In genomic region chr7:149261829-149262617, GRCh38 we compare ENCODE assay signal across 8 cellular contexts. TPM values are rescaled to one million over a fixed set of nuclear protein-coding genes. Genes with fewer than 3 reads are reported as not detected.
A peak's percentile ranks its signal among the peaks of the same experiment; 100 is the strongest.
DNase-seq lines count a peak whose midpoint lies in the region; ATAC-seq, FAIRE-seq and TF ChIP-seq lines count a peak whose summit lies in the region.

Gene ZNF783, plus strand, starts transcription at chr7:149262196. Its CDS starts 138 bp downstream, at chr7:149262334.

- FAIRE-seq in astrocyte (lab: Jason Lieb, UNC), result no peak

- peak within 1 kb of the TSS; percentile 88 for H3K27ac Mint-ChIP-seq in T-helper 2 cell treated with Interferon-gamma antibody and Interleukin-4, amounts not matched to agents 5 μg/mL and 100 μg/mL, for 36 hours
- peak within 1 kb of the TSS; percentile 90 for H3K27ac Mint-ChIP-seq in astrocyte (ENCODE audit: unreplicated experiment)

- H3K4me2 ChIP-seq in astrocyte (ENCODE audit: low read length), result peak within 1 kb of the TSS; percentile 84

- peaks cover 5% of the 10 kb centered on the region for H4K20me1 ChIP-seq in astrocyte (ENCODE audit: insufficient read depth, low read length)

- H2AFZ ChIP-seq in astrocyte (ENCODE audit: low read depth, low read length), result peak within 1 kb of the TSS; percentile 98

- H3K79me2 ChIP-seq in astrocyte (ENCODE audit: insufficient read depth, low read length), result peaks cover 32% of the 10 kb centered on the region

- TF ChIP-seq CTCF in astrocyte (IDR thresholded peaks at IDR 0.05; ENCODE audit: insufficient read depth, low read depth, low read length), result peak; percentile 37
- peak; percentile 56 for TF ChIP-seq CTCF in retinal pigment epithelial cell (conservative IDR thresholded peaks at IDR 0.05; ENCODE audit: low read depth, low read length)

- H3K9me3 Mint-ChIP-seq in T-helper 2 cell treated with Interferon-gamma antibody and Interleukin-4, amounts not matched to agents 5 μg/mL and 100 μg/mL, for 36 hours, result no peaks in the 10 kb centered on the region
- peaks cover 2% of the 10 kb centered on the region for H3K9me3 Mint-ChIP-seq in astrocyte (ENCODE audit: unreplicated experiment)

- no peaks in the 10 kb centered on the region for H3K27me3 Mint-ChIP-seq in T-helper 2 cell treated with Interferon-gamma antibody and Interleukin-4, amounts not matched to agents 5 μg/mL and 100 μg/mL, for 36 hours (ENCODE audit: low read depth)
- no peaks in the 10 kb centered on the region for H3K27me3 Mint-ChIP-seq in astrocyte (ENCODE audit: low read depth, unreplicated experiment)

- peaks cover 13% of the 10 kb centered on the region for H3K36me3 Mint-ChIP-seq in T-helper 2 cell treated with Interferon-gamma antibody and Interleukin-4, amounts not matched to agents 5 μg/mL and 100 μg/mL, for 36 hours (ENCODE audit: low read depth)
- H3K36me3 Mint-ChIP-seq in astrocyte (ENCODE audit: low read depth, unreplicated experiment), result peaks cover 23% of the 10 kb centered on the region

- peak; percentile 81 for ATAC-seq in HG02840 (IDR thresholded peaks at IDR 0.05; ENCODE audit: low FRiP score, unreplicated experiment)

- peak; percentile 62 for TF ChIP-seq POLR2A in GM15510 (IDR thresholded peaks at IDR 0.05; ENCODE audit: borderline replicate concordance, extremely low read depth, insufficient read length)

- H3K4me1 ChIP-seq in astrocyte (ENCODE audit: insufficient read depth, low read length), result peaks cover 11% of the 10 kb centered on the region

- peak within 1 kb of the TSS; percentile 88 for H3K9ac ChIP-seq in astrocyte (ENCODE audit: low read length)

- peak within 1 kb of the TSS; percentile 90 for H3K27ac ChIP-seq in astrocyte (ENCODE audit: low read depth, low read length)

- DNase-seq in NCI-H1436 (lab: John Stamatoyannopoulos, UW) (peak; percentile 64), astrocyte (ENCODE audit: low read depth) (peak; percentile 83), hippocampal formation (lab: John Stamatoyannopoulos, UW) (peak; percentile 75 to 90), retinal pigment epithelial cell (ENCODE audit: low read depth) (no peak), cerebellar nuclear complex (lab: John Stamatoyannopoulos, UW) (no peak)
- DNase-seq in T-helper 2 cell treated with Interferon-gamma antibody and Interleukin-4, amounts not matched to agents 5 μg/mL and 100 μg/mL, for 36 hours (ENCODE audit: low spot score), result peak; percentile 87

- peaks cover 17% of the 10 kb centered on the region for H3K4me1 Mint-ChIP-seq in T-helper 2 cell treated with Interferon-gamma antibody and Interleukin-4, amounts not matched to agents 5 μg/mL and 100 μg/mL, for 36 hours (ENCODE audit: low read depth)
- peaks cover 11% of the 10 kb centered on the region for H3K4me1 Mint-ChIP-seq in astrocyte (ENCODE audit: low read depth, unreplicated experiment)

- H3K27me3 ChIP-seq in astrocyte (ENCODE audit: insufficient read depth, low read length), result no peaks in the 10 kb centered on the region

- H3K36me3 ChIP-seq in astrocyte (ENCODE audit: insufficient read depth, low read length), result peaks cover 7% of the 10 kb centered on the region

- H3K9me3 ChIP-seq in astrocyte (ENCODE audit: insufficient read depth, low read depth, low read length), result no peaks in the 10 kb centered on the region

- H3K4me3 Mint-ChIP-seq in T-helper 2 cell treated with Interferon-gamma antibody and Interleukin-4, amounts not matched to agents 5 μg/mL and 100 μg/mL, for 36 hours, result peak within 1 kb of the TSS; percentile 83
- H3K4me3 Mint-ChIP-seq in astrocyte (ENCODE audit: unreplicated experiment), result peak within 1 kb of the TSS; percentile 81

- H3K4me3 ChIP-seq in astrocyte (ENCODE audit: insufficient read depth, low read depth, low read length), result peak within 1 kb of the TSS; percentile 66
- H3K4me3 ChIP-seq in retinal pigment epithelial cell (ENCODE audit: low read length), result peak within 1 kb of the TSS; percentile 50

RNA-seq across cellular contexts. Expression of gene ZNF783, which starts in this region (rescaled TPM):
- 10.6 and 11.2 TPM in 2 replicates for total RNA-seq in astrocyte

Comparison
In these comparisons a context has a peak if more than half of its experiments do, and no peak if none do; other contexts are left out.
1. DNase-seq: peak in NCI-H1436 (single experiment), T-helper 2 cell treated with Interferon-gamma antibody and Interleukin-4, amounts not matched to agents 5 μg/mL and 100 μg/mL, for 36 hours (single experiment), astrocyte (single experiment) and hippocampal formation (2 of 2); none in retinal pigment epithelial cell (single experiment) and cerebellar nuclear complex (0 of 2).